14 cellular contexts compared by ENCODE assay signal in the genomic region with DNA sequence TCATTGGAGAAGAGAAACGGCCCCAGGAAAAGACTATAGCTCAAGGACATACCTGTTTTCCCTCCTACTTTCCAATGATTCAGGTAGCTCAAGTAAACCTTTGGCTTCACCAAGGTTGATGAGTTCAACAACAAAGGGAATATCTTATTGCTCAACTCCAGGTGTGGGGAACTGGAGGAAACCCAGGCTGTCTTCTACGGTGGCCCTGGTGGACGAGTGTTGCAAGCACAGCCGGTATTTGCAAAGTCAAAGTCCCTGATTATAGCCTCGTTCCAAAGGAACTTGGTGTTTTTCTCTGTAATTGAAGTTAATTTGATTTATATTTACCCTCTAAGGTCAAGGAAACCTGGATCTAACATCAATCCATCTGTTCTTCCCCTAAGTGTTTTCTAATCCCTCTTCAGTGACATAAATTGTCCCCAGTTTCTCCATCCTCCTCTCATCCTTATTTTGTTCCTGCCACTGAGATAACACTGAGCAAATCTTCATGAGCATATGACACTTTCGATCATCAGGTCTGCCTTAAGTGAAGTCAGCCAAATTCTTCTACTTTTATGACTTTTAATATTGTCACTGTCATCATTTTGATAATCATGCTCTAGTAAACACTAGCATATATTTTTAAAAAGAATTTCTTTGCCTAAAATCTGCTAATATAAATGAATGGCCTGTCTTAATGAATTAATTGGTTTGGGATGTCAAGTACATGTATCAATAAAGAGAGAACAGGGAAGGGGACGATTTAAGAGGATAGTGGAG.
DNase-seq lines count a peak whose midpoint lies in the region; ATAC-seq and TF ChIP-seq lines count a peak whose summit lies in the region.
"Had no signal": no experiment of that assay in that cellular context is flagged by ENCODE, and none has a peak within 500 bp of the region (broad histone marks: within the 10 kb centered on the region; RNA-seq: fewer than 3 reads in every experiment).

No MANE protein-coding gene starts in this region.

- no peak for DNase-seq in HFF-Myc (ENCODE audit: extremely low read depth, low read depth)
- peak; percentile 28 for DNase-seq in WERI-Rb-1
- DNase-seq in foreskin keratinocyte, result peak in 1 of 2 donors; percentile 19
- no peak for DNase-seq in progenitor cell of endocrine pancreas (ENCODE audit: low spot score, unreplicated experiment)
- no peak for DNase-seq in NCI-H2196 treated with DMSO at 0.1 percent for 48 hours (lab: John Stamatoyannopoulos, UW; ENCODE audit: unreplicated experiment)
- DNase-seq in activated gamma-delta T cell treated with Interleukin-2 at 50 U/mL for 16 hours, result no peak
- DNase-seq: activated naive CD4-positive, alpha-beta T cell; CD4-positive, alpha-beta T cell; NCI-H1436; pancreas; stimulated activated naive CD8-positive, alpha-beta T cell treated with anti-CD3 and anti-CD28 coated beads, Interleukin-15, Interleukin-2, amounts not matched to agents 100 U/mL and 50 U/mL, for 24 hours had no signal

- H3K36me3 Mint-ChIP-seq in progenitor cell of endocrine pancreas (ENCODE audit: insufficient read depth), result peaks cover 1% of the 10 kb centered on the region
- H3K36me3 Mint-ChIP-seq: brain had no signal

- no peak overlapping the region for H3K27ac ChIP-seq in WERI-Rb-1
- H3K27ac ChIP-seq in foreskin keratinocyte, result no peak overlapping the region
- H3K27ac ChIP-seq: KMS-11, pancreas had no signal

- peaks cover 15% of the 10 kb centered on the region for H3K27me3 Mint-ChIP-seq in progenitor cell of endocrine pancreas
- H3K27me3 Mint-ChIP-seq: CD4-positive, alpha-beta T cell had no signal

- H3K27me3 ChIP-seq in WERI-Rb-1 (ENCODE audit: insufficient read depth, low read depth, severe bottlenecking) (peaks cover 4% of the 10 kb centered on the region), foreskin keratinocyte (no peaks in the 10 kb centered on the region)
- H3K27me3 ChIP-seq: pancreas had no signal

- no peaks in the 10 kb centered on the region for H3K4me1 Mint-ChIP-seq in progenitor cell of endocrine pancreas (ENCODE audit: low read depth)
- H3K4me1 Mint-ChIP-seq: brain had no signal

- no peaks in the 10 kb centered on the region for H3K4me1 ChIP-seq in foreskin keratinocyte
- H3K4me1 ChIP-seq: pancreas had no signal

- TF ChIP-seq CTCF in HFF-Myc (IDR thresholded peaks at IDR 0.05; ENCODE audit: low read depth, low read length, missing control alignments) (peak; percentile 37), WERI-Rb-1 (IDR thresholded peaks at IDR 0.05; ENCODE audit: low read depth, low read length) (peak; percentile 35; the same call in 1 of the 2 replicates), foreskin keratinocyte (conservative IDR thresholded peaks at IDR 0.05) (peak; percentile 44), progenitor cell of endocrine pancreas (IDR thresholded peaks at IDR 0.05; ENCODE audit: unreplicated experiment) (peak; percentile 47)

- H3K9me3 Mint-ChIP-seq in progenitor cell of endocrine pancreas (ENCODE audit: low read depth), result peaks cover 10% of the 10 kb centered on the region

- H3K4me3 ChIP-seq in HFF-Myc (replicated peaks; ENCODE audit: low read depth, low read length), result no peak overlapping the region
- no peak overlapping the region for H3K4me3 ChIP-seq in WERI-Rb-1 (ENCODE audit: low read depth, low read length)
- H3K4me3 ChIP-seq: pancreas had no signal

- no peak overlapping the region for H3K27ac Mint-ChIP-seq in progenitor cell of endocrine pancreas
- H3K27ac Mint-ChIP-seq: brain; CD4-positive, alpha-beta T cell had no signal

- no peak overlapping the region for H3K4me3 Mint-ChIP-seq in progenitor cell of endocrine pancreas (ENCODE audit: low read depth)
- H3K4me3 Mint-ChIP-seq: brain; CD4-positive, alpha-beta T cell had no signal

- ATAC-seq in foreskin keratinocyte (peak; percentile 56), HG02840 (IDR thresholded peaks at IDR 0.05; ENCODE audit: low FRiP score, unreplicated experiment) (no peak)
- ATAC-seq: pancreas; stimulated activated naive CD8-positive, alpha-beta T cell treated with anti-CD3 and anti-CD28 coated beads, Interleukin-15, Interleukin-2, amounts not matched to agents 100 U/mL and 50 U/mL, for 24 hours had no signal

- H3K9me3 ChIP-seq in WERI-Rb-1 (ENCODE audit: severe bottlenecking), result no peaks in the 10 kb centered on the region
- H3K9me3 ChIP-seq: pancreas had no signal

- no peaks in the 10 kb centered on the region for H3K36me3 ChIP-seq in WERI-Rb-1
- H3K36me3 ChIP-seq: pancreas had no signal
